In genomic region chr16:67431077-67431804, GRCh38 we compare ENCODE assay signal across 8 cellular contexts. TPM values are rescaled to one million over a fixed set of nuclear protein-coding genes. Genes with fewer than 3 reads are reported as not detected.
DNase-seq lines count a peak whose midpoint lies in the region; ATAC-seq, FAIRE-seq and TF ChIP-seq lines count a peak whose summit lies in the region.

HSD11B2 (plus strand) TSS chr16:67431121; CDS start chr16:67431249, 128 bp downstream.

- peaks cover 0 to 14% (median 10%) of the 10 kb centered on the region in 3 donors for H3K4me1 Mint-ChIP-seq in CD8-positive, alpha-beta memory T cell

- peak within 1 kb of the TSS; percentile 89 for H4K91ac ChIP-seq in H1 (replicated peaks; ENCODE audit: insufficient read length, low read length)
- peak within 1 kb of the TSS; percentile 22 for H4K91ac ChIP-seq in mesenchymal stem cell (ENCODE audit: low read length)

- WGBS in H1 (ENCODE audit: extremely low coverage in 1 of 2, insufficient coverage in 1 of 2, insufficient read length in 1 of 2, insufficient replicate concordance in 2 of 2, low coverage in 1 of 2, low lambda C conversion rate in 2 of 2, missing lambda C conversion rate in 1 of 2), 2 experiments, result 3% methylated on average over 45 of the region's 79 CpGs; no CpG with 5 or more reads in 1 of the 2 experiments
- 4% methylated on average over 49 of the region's 79 CpGs for WGBS in mesenchymal stem cell

- CTCF ChIA-PET in CD8-positive, alpha-beta memory T cell (lab: Charles Lee), result interaction anchor here (0.8 kb wide), 1 partner anchor 50 kb away, joined by 3 read pairs; the partner anchor contains the start of gene ATP6V0D1
- CTCF ChIA-PET in H1 (lab: Charles Lee; ENCODE audit: partially characterized antibody), result interaction anchor here (0.8 to 28.4 kb wide), 7 partner anchors 9 to 104 kb away, joined by 3 to 683 read pairs (median 6); no protein-coding TSS in a partner anchor

- no peaks in the 10 kb centered on the region for H3K36me3 ChIP-seq in CD8-positive, alpha-beta memory T cell (ENCODE audit: insufficient read depth, low read length)
- H3K36me3 ChIP-seq in H1 (ENCODE audit: control insufficient read depth in 2 of 4, insufficient read depth in 4 of 4, low read length in 3 of 4) (peaks cover 0 to 4% (median 1%) of the 10 kb centered on the region in 4 experiments; a peak in 2 of 8 replicates), mesenchymal stem cell (ENCODE audit: control insufficient read depth in 1 of 2, insufficient read depth in 2 of 2, low read depth in 1 of 2, low read length in 2 of 2) (peaks cover 17 to 22% of the 10 kb centered on the region in 2 experiments), thoracic aorta (no peaks in the 10 kb centered on the region)

- H3K79me1 ChIP-seq in H1 (ENCODE audit: low read depth, low read length) (peaks cover 10% of the 10 kb centered on the region; the same call in 1 of the 2 replicates), mesenchymal stem cell (replicated peaks; ENCODE audit: low read length, poor library complexity, severe bottlenecking) (no peaks in the 10 kb centered on the region)

- H3K23ac ChIP-seq in H1 (ENCODE audit: insufficient read length) (no peak within 1 kb of the TSS), mesenchymal stem cell (ENCODE audit: low read length in 2 of 2) (peak within 1 kb of the TSS in 1 of 2 experiments; percentile 74)

- H2BK5ac ChIP-seq in H1 (ENCODE audit: low read depth, low read length) (peak within 1 kb of the TSS; percentile 85; the same call in 1 of the 2 replicates), mesenchymal stem cell (ENCODE audit: low read depth, low read length, poor library complexity, severe bottlenecking) (no peak within 1 kb of the TSS)

- peaks cover 6% of the 10 kb centered on the region for H3K4me1 ChIP-seq in CD8-positive, alpha-beta memory T cell (ENCODE audit: insufficient read depth, low read length)
- peaks cover 0 to 37% (median 30%) of the 10 kb centered on the region in 4 experiments; a peak in 6 of 7 replicates for H3K4me1 ChIP-seq in H1 (replicated peaks in 1 of 4; ENCODE audit: control insufficient read depth in 3 of 4, insufficient read depth in 4 of 4, low read length in 3 of 4)
- peaks cover 26% of the 10 kb centered on the region for H3K4me1 ChIP-seq in mesenchymal stem cell (ENCODE audit: control insufficient read depth, insufficient read depth, low read depth, low read length)
- peaks cover 0 to 14% of the 10 kb centered on the region in 2 donors for H3K4me1 ChIP-seq in thoracic aorta (ENCODE audit: control insufficient read depth in 1 of 2, low read depth in 2 of 2)

- H2AK5ac ChIP-seq in H1 (ENCODE audit: low read depth, low read length) (no peak within 1 kb of the TSS; the same call in none of the 2 replicates), mesenchymal stem cell (ENCODE audit: low read length, severe bottlenecking) (no peak within 1 kb of the TSS)

- peaks cover 27 to 43% of the 10 kb centered on the region in 2 donors for H3K27me3 Mint-ChIP-seq in CD8-positive, alpha-beta memory T cell

- DNase-seq in CD8-positive, alpha-beta memory T cell, result peak in 2 of 5 donors; percentile 7 to 11
- peak; percentile 58 for DNase-seq in HTR-8/SVneo (ENCODE audit: insufficient read length, low spot score)
- DNase-seq in H1 (ENCODE audit: low read depth in 1 of 2, low spot score in 2 of 2), result peak in 1 of 2 experiments; percentile 78
- DNase-seq in mesenchymal stem cell, result peak; percentile 54
- DNase-seq in thoracic aorta (ENCODE audit: low spot score), result no peak
- no peak for DNase-seq in foreskin melanocyte

- H3K4me3 Mint-ChIP-seq in CD8-positive, alpha-beta memory T cell, result peak within 1 kb of the TSS; percentile 65 to 86 (median 81)

- peak within 1 kb of the TSS; percentile 99 for H3K18ac ChIP-seq in H1 (ENCODE audit: extremely low read depth, low read length)
- peak within 1 kb of the TSS in 1 of 2 experiments; percentile 64 for H3K18ac ChIP-seq in mesenchymal stem cell (ENCODE audit: low read depth in 1 of 2, low read length in 2 of 2)

- peak within 1 kb of the TSS; percentile 55; the same call in 1 of the 2 replicates for H2BK12ac ChIP-seq in H1 (ENCODE audit: low read depth, low read length)
- peak within 1 kb of the TSS in 1 of 2 experiments; percentile 15 for H2BK12ac ChIP-seq in mesenchymal stem cell (ENCODE audit: low read length in 2 of 2)

- ATAC-seq in thoracic aorta (ENCODE audit: insufficient number of reproducible peaks, low FRiP score, low read depth) (peak; percentile 29), HG02571 (IDR thresholded peaks at IDR 0.05; ENCODE audit: unreplicated experiment) (no peak)

- peak within 1 kb of the TSS; percentile 81; the same call in 1 of the 2 replicates for H2BK15ac ChIP-seq in H1 (ENCODE audit: low read length)
- H2BK15ac ChIP-seq in mesenchymal stem cell (ENCODE audit: low read depth, poor library complexity, severe bottlenecking), result peak within 1 kb of the TSS; percentile 26

- H3K79me2 ChIP-seq in H1 (ENCODE audit: control insufficient read depth in 1 of 2, insufficient read depth in 2 of 2, low read length in 2 of 2), result no peaks in the 10 kb centered on the region; a peak in 1 of 4 replicates

- peaks cover 9% of the 10 kb centered on the region for H3K27me3 ChIP-seq in CD8-positive, alpha-beta memory T cell (ENCODE audit: insufficient read depth, low read length, poor library complexity, severe bottlenecking)
- H3K27me3 ChIP-seq in H1 (replicated peaks in 1 of 4; ENCODE audit: control insufficient read depth in 3 of 4, extremely low read depth in 1 of 4, insufficient read depth in 3 of 4, low read length in 3 of 4) (peaks cover 0 to 19% (median 15%) of the 10 kb centered on the region in 4 experiments; a peak in 6 of 7 replicates), mesenchymal stem cell (ENCODE audit: control insufficient read depth in 1 of 2, insufficient read depth in 1 of 2, low read length in 2 of 2) (peaks cover 20 to 50% of the 10 kb centered on the region in 2 experiments), thoracic aorta (replicated peaks; ENCODE audit: insufficient read depth) (no peaks in the 10 kb centered on the region)

- H2BK120ac ChIP-seq in H1 (replicated peaks; ENCODE audit: low read depth, low read length) (no peak within 1 kb of the TSS), mesenchymal stem cell (ENCODE audit: low read depth, low read length) (no peak within 1 kb of the TSS)

- no peak within 1 kb of the TSS for H2AFZ ChIP-seq in H1 (ENCODE audit: low read length)
- H2AFZ ChIP-seq in mesenchymal stem cell (ENCODE audit: low read depth, low read length), result peak within 1 kb of the TSS; percentile 33

- H3K9ac ChIP-seq in H1 (replicated peaks in 1 of 4; ENCODE audit: extremely low read depth in 1 of 4, low read depth in 3 of 4, low read length in 3 of 4), result peak within 1 kb of the TSS; percentile 37 to 76 (median 71)
- H3K9ac ChIP-seq in mesenchymal stem cell (ENCODE audit: low read length), result peak within 1 kb of the TSS; percentile 48

- H3K4me3 ChIP-seq in CD8-positive, alpha-beta memory T cell (ENCODE audit: low read length), result peak within 1 kb of the TSS; percentile 11
- H3K4me3 ChIP-seq in H1 (ENCODE audit: extremely low read depth in 1 of 4, insufficient read depth in 2 of 4, low read depth in 3 of 4, low read length in 4 of 4) (peak within 1 kb of the TSS; percentile 71 to 86 (median 82)), mesenchymal stem cell (ENCODE audit: insufficient read depth in 1 of 2, low read depth in 1 of 2, low read length in 2 of 2) (peak within 1 kb of the TSS; percentile 43 to 70), thoracic aorta (peak within 1 kb of the TSS; percentile 66)

- TF ChIP-seq RAD21 in H1 (IDR thresholded peaks at IDR 0.05 in 1 of 2, conservative IDR thresholded peaks at IDR 0.05 in 1 of 2; ENCODE audit: low read depth in 2 of 2, low read length in 2 of 2), result no peak; a peak in 1 of 4 replicates

- no peaks in the 10 kb centered on the region for H3K9me3 ChIP-seq in CD8-positive, alpha-beta memory T cell (ENCODE audit: low read length)
- H3K9me3 ChIP-seq in H1 (ENCODE audit: insufficient read depth in 2 of 2, low read depth in 1 of 2, low read length in 1 of 2), result no peaks in the 10 kb centered on the region
- no peaks in the 10 kb centered on the region for H3K9me3 ChIP-seq in mesenchymal stem cell (ENCODE audit: control insufficient read depth, low read length)
- H3K9me3 ChIP-seq in thoracic aorta, result no peaks in the 10 kb centered on the region

- no peaks in the 10 kb centered on the region for H3K9me3 Mint-ChIP-seq in CD8-positive, alpha-beta memory T cell

- peak within 1 kb of the TSS; percentile 57 for H4K5ac ChIP-seq in H1 (ENCODE audit: insufficient read length, low read depth, low read length)

- TF ChIP-seq POLR2A in H1 (IDR thresholded peaks at IDR 0.05; ENCODE audit: control extremely low read depth in 1 of 2, low read depth in 2 of 2, low read length in 2 of 2), result peak in 1 of 2 experiments; percentile 58; a peak in 2 of 3 replicates

- TF ChIP-seq CTCF in VCaP (conservative IDR thresholded peaks at IDR 0.05), result peak; percentile 39; the same call in 1 of the 2 replicates
- TF ChIP-seq CTCF in H1 (IDR thresholded peaks at IDR 0.05; ENCODE audit: control extremely low read depth in 1 of 3, insufficient read depth in 1 of 3, low read depth in 1 of 3, low read length in 3 of 3), result peak in 1 of 3 experiments; percentile 1; a peak in 1 of 4 replicates
- TF ChIP-seq CTCF in thoracic aorta (IDR thresholded peaks at IDR 0.05), result no peak

- no peak for TF ChIP-seq EP300 in H1 (IDR thresholded peaks at IDR 0.05; ENCODE audit: borderline replicate concordance in 1 of 2, low read depth in 2 of 2, low read length in 2 of 2)

- POLR2A ChIA-PET in CD8-positive, alpha-beta memory T cell (lab: Charles Lee), result no interaction called here
- POLR2A ChIA-PET in H1 (lab: Charles Lee; ENCODE audit: partially characterized antibody), result interaction anchor here (0.6 to 7.3 kb wide), 10 partner anchors 10 to 106 kb away, joined by 3 to 67 read pairs (median 4); partner anchors contain the start of gene TPPP3

- no peaks in the 10 kb centered on the region for H3K36me3 Mint-ChIP-seq in CD8-positive, alpha-beta memory T cell

- peak within 1 kb of the TSS; percentile 87 to 93 for H3K4me2 ChIP-seq in H1 (ENCODE audit: insufficient read depth in 1 of 2, low read depth in 2 of 2, low read length in 2 of 2)
- H3K4me2 ChIP-seq in mesenchymal stem cell (ENCODE audit: low read length, poor library complexity, severe bottlenecking), result peak within 1 kb of the TSS; percentile 84

- H3K23me2 ChIP-seq in H1 (ENCODE audit: low read depth, low read length), result peaks cover 17% of the 10 kb centered on the region; the same call in 1 of the 2 replicates

- peak within 1 kb of the TSS in 1 of 8 donors; percentile 34 for H3K27ac Mint-ChIP-seq in CD8-positive, alpha-beta memory T cell

- H3K14ac ChIP-seq in H1 (ENCODE audit: insufficient read length) (no peak within 1 kb of the TSS), mesenchymal stem cell (ENCODE audit: low read length in 2 of 2) (no peak within 1 kb of the TSS)

- H4K8ac ChIP-seq in H1 (ENCODE audit: extremely low read depth, insufficient read depth, low read length), result peak within 1 kb of the TSS; percentile 88
- no peak within 1 kb of the TSS for H4K8ac ChIP-seq in mesenchymal stem cell (ENCODE audit: low read length)

- no peak within 1 kb of the TSS for H2BK20ac ChIP-seq in H1 (ENCODE audit: low read length)

- FAIRE-seq in HTR-8/SVneo (lab: Jason Lieb, UNC) (peak; percentile 79), H1 (lab: Jason Lieb, UNC) (no peak)

- peak within 1 kb of the TSS; percentile 3 for H3K56ac ChIP-seq in H1 (replicated peaks; ENCODE audit: insufficient read length, low read depth, low read length)

- no peak within 1 kb of the TSS for H3K27ac ChIP-seq in CD8-positive, alpha-beta memory T cell (ENCODE audit: low read depth, low read length)
- H3K27ac ChIP-seq in VCaP, result peak within 1 kb of the TSS; percentile 75
- H3K27ac ChIP-seq in H1 (ENCODE audit: low read depth, low read length), result peak within 1 kb of the TSS; percentile 39; the same call in 1 of the 2 replicates
- H3K27ac ChIP-seq in mesenchymal stem cell (ENCODE audit: low read length, poor library complexity, severe bottlenecking), result no peak within 1 kb of the TSS
- no peak within 1 kb of the TSS for H3K27ac ChIP-seq in thoracic aorta

- H3K4ac ChIP-seq in H1 (replicated peaks; ENCODE audit: insufficient read length, low read depth, low read length) (peak within 1 kb of the TSS; percentile 91), mesenchymal stem cell (ENCODE audit: low read depth in 1 of 2, low read length in 2 of 2) (no peak within 1 kb of the TSS)

- H4K20me1 ChIP-seq in H1 (replicated peaks in 1 of 2; ENCODE audit: control insufficient read depth in 1 of 2, insufficient read depth in 2 of 2, low read length in 2 of 2), result peaks cover 0 to 6% of the 10 kb centered on the region in 2 experiments

RNA-seq across cellular contexts. Expression of gene HSD11B2, which starts in this region (rescaled TPM):
- total RNA-seq in CD8-positive, alpha-beta memory T cell, result 1 to 10 TPM; 1.1 to 1.5 TPM
- not detected for polyA plus RNA-seq in CD8-positive, alpha-beta memory T cell
- total RNA-seq in H1 (2021; fragmentation: NEBNext Ultra II Directional; extraction: Animal tissue kit (Norgen Biotek cat#: 25700)), result 25.9 and 28.7 TPM in 2 replicates
- 32.9 and 41.9 TPM in 2 replicates for polyA plus RNA-seq in H1 (2011; rRNA removed)
- polyA plus RNA-seq in H1 (2011; cell fraction: cytosol; rRNA removed), result 27.5 TPM
- polyA plus RNA-seq in H1 (2011; cell fraction: nucleus; rRNA removed), result 43.8 TPM
- polyA plus RNA-seq in H1 (2012, experiment 1 of 2), result 33.8 to 46.5 TPM (median 42.5 TPM) in 4 replicates
- polyA plus RNA-seq in H1 (2012, experiment 2 of 2), result 32.9 TPM
- 52.3 TPM for polyA plus RNA-seq in H1 (2013, experiment 1 of 2)
- polyA plus RNA-seq in H1 (2013, experiment 2 of 2), result 54.7 TPM
- 13.5 and 16.7 TPM in 2 replicates for polyA minus RNA-seq in H1 (2011; rRNA and poly(A)+ RNA removed)
- 22.1 TPM for polyA minus RNA-seq in H1 (2011; cell fraction: cytosol; rRNA and poly(A)+ RNA removed)
- polyA minus RNA-seq in H1 (2011; cell fraction: nucleus; rRNA and poly(A)+ RNA removed), result 16.5 TPM
- polyA plus RNA-seq in mesenchymal stem cell (2013, experiment 1 of 2), result 0.08 TPM
- not detected for polyA plus RNA-seq in mesenchymal stem cell (2013, experiment 2 of 2)
- total RNA-seq in thoracic aorta, result not detected

Comparison
In these comparisons a context has a peak if more than half of its experiments do, and no peak if none do; other contexts are left out.
1. RNA of gene HSD11B2 (total RNA-seq): 25.9 to 28.7 TPM in H1; 1.1 to 1.5 TPM in CD8-positive, alpha-beta memory T cell and not detected in thoracic aorta; every median in the first group is over 10 times any median in the second.
2. RNA of gene HSD11B2 (polyA plus RNA-seq): 27.5 to 54.7 TPM in H1; not detected in CD8-positive, alpha-beta memory T cell (single experiment); every median in the first group is over 10 times any median in the second.
3. Peak in ATAC-seq and H3K4me3 ChIP-seq in thoracic aorta; RNA of the gene not detected or under 1 TPM.
4. DNase-seq: peak in HTR-8/SVneo (single experiment) and mesenchymal stem cell (single experiment); none in thoracic aorta (single experiment) and foreskin melanocyte (single experiment).
5. H3K27ac ChIP-seq: peak in VCaP (single experiment) and H1 (single experiment); none in CD8-positive, alpha-beta memory T cell (single experiment), mesenchymal stem cell (single experiment) and thoracic aorta (0 of 2).
6. H3K4me3 ChIP-seq: peak in every context shown above with its lines; median percentile 82 in H1; 66 in thoracic aorta; 56 in mesenchymal stem cell; 11 in CD8-positive, alpha-beta memory T cell.